ENCODE assay signal across 1 cellular context in genomic region chr1:20059847-20060246, GRCh38.
TF ChIP-seq lines count a peak whose summit lies in the region.

No MANE protein-coding gene starts in this region.

TF ChIP-seq in HepG2, 621 proteins besides CTCF, POLR2A, EP300 and RAD21 (continued from another document):
- TF ChIP-seq ZNF512 (CRISPR knock-in tag; IDR thresholded peaks at IDR 0.05) (no peak), ZNF432 (CRISPR knock-in tag; IDR thresholded peaks at IDR 0.05; ENCODE audit: borderline replicate concordance) (no peak), RBM39 (IDR thresholded peaks at IDR 0.05; ENCODE audit: low read depth, low read length, poor library complexity, severe bottlenecking) (no peak), TP53 (CRISPR knock-in tag; conservative IDR thresholded peaks at IDR 0.05) (no peak), ZNF770 (CRISPR knock-in tag; IDR thresholded peaks at IDR 0.05) (no peak), U2AF1 (optimal IDR thresholded peaks at IDR 0.05; ENCODE audit: low read depth, low read length) (no peak), CC2D1A (CRISPR knock-in tag; IDR thresholded peaks at IDR 0.05) (no peak), ZNF18 (CRISPR knock-in tag; IDR thresholded peaks at IDR 0.05; ENCODE audit: insufficient replicate concordance) (no peak), FOXM1 (CRISPR knock-in tag; IDR thresholded peaks at IDR 0.05) (no peak), ZFP36 (IDR thresholded peaks at IDR 0.05; ENCODE audit: borderline replicate concordance, low read depth, low read length, partially characterized antibody) (no peak), ZNF746 (CRISPR knock-in tag; IDR thresholded peaks at IDR 0.05) (no peak), ZNF549 (CRISPR knock-in tag; IDR thresholded peaks at IDR 0.05) (no peak), ZNF17 (CRISPR knock-in tag; IDR thresholded peaks at IDR 0.05) (no peak), ZNF577 (CRISPR knock-in tag; IDR thresholded peaks at IDR 0.05; ENCODE audit: borderline replicate concordance, low read depth) (no peak)
